In genomic region chr9:121844562-121844961, GRCh38 we compare ENCODE assay signal across 24 cellular contexts.
"Had no signal": no experiment of that assay in that cellular context is flagged by ENCODE, and none has a peak within 500 bp of the region (broad histone marks: within the 10 kb centered on the region; RNA-seq: fewer than 3 reads in every experiment).

No MANE protein-coding gene starts in this region.

- H3K27ac ChIP-seq: colonic mucosa, epithelial cell of prostate, gastrocnemius medialis, pancreas, prostate gland, right atrium auricular region, upper lobe of left lung had no signal

- ATAC-seq: esophagus mucosa; gastrocnemius medialis; left lobe of liver; natural killer cell; stimulated activated effector memory CD8-positive, alpha-beta T cell treated with anti-CD3 and anti-CD28 coated beads, Interleukin-12 subunit alpha, Interleukin-12 subunit beta, amount 100 ng/mL, for 72 hours had no signal

- DNase-seq: colonic mucosa; effector memory CD4-positive, alpha-beta T cell; foreskin fibroblast; gastrocnemius medialis; natural killer cell; occipital lobe; pancreas; stimulated activated CD4-positive, alpha-beta T cell treated with anti-CD3 and anti-CD28 coated beads, Interleukin-2, amount 100 ng/mL, for 24 hours; stimulated activated CD4-positive, alpha-beta T cell treated with anti-CD3 and anti-CD28 coated beads, Interleukin-4, amount 100 ng/mL, for 24 hours; stimulated activated naive CD4-positive, alpha-beta T cell treated with Interleukin-2 at 50 U/mL for 16 hours; stomach; tibial artery; upper lobe of left lung had no signal

- H3K4me1 Mint-ChIP-seq: memory B cell; natural killer cell; stimulated activated effector memory CD8-positive, alpha-beta T cell treated with anti-CD3 and anti-CD28 coated beads, Interleukin-12 subunit alpha, Interleukin-12 subunit beta, amount 100 ng/mL, for 72 hours had no signal

- H3K4me1 ChIP-seq: colonic mucosa, gastrocnemius medialis, prostate gland, right atrium auricular region, upper lobe of left lung had no signal

- H3K4me3 ChIP-seq: colonic mucosa, gastrocnemius medialis, lung, pancreas, prostate gland, right atrium auricular region, stomach, tibial artery, upper lobe of left lung had no signal

- H3K4me3 Mint-ChIP-seq: dendritic cell treated with granulocyte-macrophage colony-stimulating factor and Interleukin-4, amounts not matched to agents 40 ng/mL and 50 ng/mL, for 4 days; memory B cell; natural killer cell; stimulated activated effector memory CD8-positive, alpha-beta T cell treated with anti-CD3 and anti-CD28 coated beads, Interleukin-12 subunit alpha, Interleukin-12 subunit beta, amount 100 ng/mL, for 72 hours had no signal

- FAIRE-seq: keratinocyte, pancreas, urothelium cell line had no signal

- H3K36me3 ChIP-seq: colonic mucosa, gastrocnemius medialis, pancreas, prostate gland, right atrium auricular region, stomach, upper lobe of left lung had no signal

- H3K9me3 ChIP-seq: colonic mucosa, gastrocnemius medialis, pancreas, prostate gland, stomach had no signal

- H3K27ac Mint-ChIP-seq: dendritic cell treated with granulocyte-macrophage colony-stimulating factor and Interleukin-4, amounts not matched to agents 40 ng/mL and 50 ng/mL, for 4 days; memory B cell; natural killer cell; stimulated activated effector memory CD8-positive, alpha-beta T cell treated with anti-CD3 and anti-CD28 coated beads, Interleukin-12 subunit alpha, Interleukin-12 subunit beta, amount 100 ng/mL, for 72 hours had no signal

- H3K36me3 Mint-ChIP-seq: stimulated activated effector memory CD8-positive, alpha-beta T cell treated with anti-CD3 and anti-CD28 coated beads, Interleukin-12 subunit alpha, Interleukin-12 subunit beta, amount 100 ng/mL, for 72 hours had no signal

- H3K27me3 ChIP-seq: colonic mucosa, gastrocnemius medialis, pancreas, right atrium auricular region, stomach, tibial artery, upper lobe of left lung had no signal
